In genomic region chr2:177992992-177993391, GRCh38 we compare ENCODE assay signal across 1 cellular context.
TF ChIP-seq lines count a peak whose summit lies in the region.

No MANE protein-coding gene starts in this region.

TF ChIP-seq in HepG2, 621 proteins besides CTCF, POLR2A, EP300 and RAD21 (continued from another document):
- TF ChIP-seq ZFP36 (IDR thresholded peaks at IDR 0.05; ENCODE audit: borderline replicate concordance, low read depth, low read length, partially characterized antibody): no peak
- TF ChIP-seq ZNF609 (CRISPR knock-in tag; IDR thresholded peaks at IDR 0.05; ENCODE audit: borderline replicate concordance): no peak
- TF ChIP-seq LRRFIP1 (CRISPR knock-in tag; conservative IDR thresholded peaks at IDR 0.05): no peak
- TF ChIP-seq PPARG (CRISPR knock-in tag; conservative IDR thresholded peaks at IDR 0.05): no peak
- TF ChIP-seq SIX4 (CRISPR knock-in tag; IDR thresholded peaks at IDR 0.05): no peak
- TF ChIP-seq TFDP2 (CRISPR knock-in tag; IDR thresholded peaks at IDR 0.05): no peak
- TF ChIP-seq ZNF790 (CRISPR knock-in tag; IDR thresholded peaks at IDR 0.05; ENCODE audit: borderline replicate concordance): no peak
- no peak for TF ChIP-seq PHF21A (CRISPR knock-in tag; IDR thresholded peaks at IDR 0.05)
- no peak for TF ChIP-seq SMAD9 (CRISPR knock-in tag; IDR thresholded peaks at IDR 0.05)
- no peak for TF ChIP-seq JDP2 (CRISPR knock-in tag; IDR thresholded peaks at IDR 0.05; ENCODE audit: borderline replicate concordance)
- no peak for TF ChIP-seq SALL2 (CRISPR knock-in tag; IDR thresholded peaks at IDR 0.05)
- no peak for TF ChIP-seq ZNF549 (CRISPR knock-in tag; IDR thresholded peaks at IDR 0.05)
- no peak for TF ChIP-seq CEBPG (CRISPR knock-in tag; IDR thresholded peaks at IDR 0.05)
